Comparison of ENCODE assay signal across 32 cellular contexts in the genomic region with DNA sequence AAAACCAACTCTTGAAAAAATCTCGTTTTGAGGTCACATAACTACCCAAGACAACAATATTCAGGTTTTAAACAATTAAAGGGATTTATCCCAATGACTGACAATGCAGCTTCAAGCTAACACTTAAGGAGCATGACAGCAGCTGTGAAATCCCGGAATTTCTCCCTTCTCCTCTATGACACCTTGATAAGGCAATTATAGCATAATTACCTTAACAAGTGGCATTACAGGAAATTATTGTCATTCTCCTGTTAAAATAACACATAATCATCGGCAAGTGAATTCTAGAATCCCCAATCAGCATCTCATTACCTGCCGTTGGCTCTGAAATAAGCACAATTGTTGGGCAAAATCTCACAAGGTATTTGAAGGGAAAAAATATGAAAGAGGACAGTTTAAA.
"Had no signal": no experiment of that assay in that cellular context is flagged by ENCODE, and none has a peak within 500 bp of the region (broad histone marks: within the 10 kb centered on the region; RNA-seq: fewer than 3 reads in every experiment).

No MANE protein-coding gene starts in this region.

- H3K27me3 Mint-ChIP-seq: activated CD4-positive, alpha-beta memory T cell treated with anti-CD3 and anti-CD28 coated beads, Interleukin-2, amount 10 ng/mL, durations not matched to agents 7 days and 5 days; activated CD4-positive, alpha-beta T cell treated with anti-CD3 and anti-CD28 coated beads, Interleukin-2, amount 10 ng/mL, durations not matched to agents 7 days and 5 days; effector memory CD8-positive, alpha-beta T cell; T-helper 17 cell had no signal

- ATAC-seq: activated T-cell treated with anti-CD3 and anti-CD28 coated beads, Interleukin-2, amount 50 U/mL, for 72 hours; body of pancreas; effector memory CD8-positive, alpha-beta T cell; foreskin keratinocyte; gastrocnemius medialis; heart left ventricle; T-helper 17 cell had no signal

- H3K4me3 ChIP-seq: body of pancreas, esophagus muscularis mucosa, gastrocnemius medialis, heart left ventricle had no signal

- H3K27me3 ChIP-seq: body of pancreas, foreskin keratinocyte, gastrocnemius medialis had no signal

- H3K27ac Mint-ChIP-seq: activated CD4-positive, alpha-beta memory T cell treated with anti-CD3 and anti-CD28 coated beads, Interleukin-2, amount 10 ng/mL, durations not matched to agents 7 days and 5 days; activated CD4-positive, alpha-beta T cell treated with anti-CD3 and anti-CD28 coated beads, Interleukin-2, amount 10 ng/mL, durations not matched to agents 7 days and 5 days; activated naive CD8-positive, alpha-beta T cell; activated T-cell treated with anti-CD3 and anti-CD28 coated beads, Interleukin-2, amount 50 U/mL, for 24 hours; activated T-cell treated with anti-CD3 and anti-CD28 coated beads, Interleukin-2, amount 50 U/mL, for 72 hours; effector memory CD8-positive, alpha-beta T cell; T-helper 17 cell; T-helper 2 cell treated with Interferon-gamma antibody and Interleukin-4, amounts not matched to agents 5 μg/mL and 100 μg/mL, for 36 hours had no signal

- H3K27ac ChIP-seq: body of pancreas, esophagus muscularis mucosa, foreskin keratinocyte, gastrocnemius medialis, heart left ventricle had no signal

- DNase-seq: activated CD4-positive, alpha-beta memory T cell treated with anti-CD3 and anti-CD28 coated beads, Interleukin-2, amount 10 ng/mL, durations not matched to agents 7 days and 5 days; activated CD4-positive, alpha-beta T cell treated with anti-CD3 and anti-CD28 coated beads for 4 hours; activated CD4-positive, alpha-beta T cell treated with anti-CD3 and anti-CD28 coated beads, Interleukin-2, amount 10 ng/mL, durations not matched to agents 7 days and 5 days; activated CD4-positive, alpha-beta T cell treated with anti-CD3 and anti-CD28 coated beads, Interleukin-2, amount 50 U/mL, for 4 hours; activated CD4-positive, CD25-positive, alpha-beta regulatory T cell; activated CD4-positive, CD25-positive, alpha-beta regulatory T cell treated with anti-CD3 and anti-CD28 coated beads, Interleukin-2, amount 50 U/mL, for 72 hours; activated CD8-positive, alpha-beta memory T cell treated with anti-CD3 and anti-CD28 coated beads, Interleukin-2, amount 50 U/mL, for 48 hours; activated effector memory CD4-positive, alpha-beta T cell treated with Interleukin-2 at 50 U/mL for 16 hours; activated gamma-delta T cell treated with Interleukin-2 at 50 U/mL for 16 hours; activated naive CD4-positive, alpha-beta T cell treated with anti-CD3 and anti-CD28 coated beads, Interleukin-2, amount 50 U/mL, for 16 hours; activated naive CD4-positive, alpha-beta T cell treated with Interleukin-2 at 50 U/mL for 16 hours; activated T-cell treated with anti-CD3 and anti-CD28 coated beads for 4 hours; activated T-cell treated with anti-CD3 and anti-CD28 coated beads, Interleukin-2, amount 50 U/mL, for 24 hours; activated T-cell treated with anti-CD3 and anti-CD28 coated beads, Interleukin-2, amount 50 U/mL, for 72 hours; amygdala; aorta; body of pancreas; caudate nucleus; cortex of kidney; dermis blood vessel endothelial cell; effector CD4-positive, alpha-beta T cell; effector memory CD8-positive, alpha-beta T cell; erythroblast; foreskin keratinocyte; gastrocnemius medialis; glutamatergic neuron; heart left ventricle; T-helper 17 cell; T1000 had no signal

- H3K36me3 Mint-ChIP-seq: activated naive CD8-positive, alpha-beta T cell had no signal

- H3K9me3 ChIP-seq: body of pancreas, gastrocnemius medialis had no signal

- H3K4me1 Mint-ChIP-seq: activated CD4-positive, alpha-beta memory T cell treated with anti-CD3 and anti-CD28 coated beads, Interleukin-2, amount 10 ng/mL, durations not matched to agents 7 days and 5 days; activated CD4-positive, alpha-beta T cell treated with anti-CD3 and anti-CD28 coated beads, Interleukin-2, amount 10 ng/mL, durations not matched to agents 7 days and 5 days; T-helper 17 cell had no signal

- H3K4me1 ChIP-seq: body of pancreas, esophagus muscularis mucosa, foreskin keratinocyte, gastrocnemius medialis, heart left ventricle had no signal

- H3K9me3 Mint-ChIP-seq: activated CD4-positive, alpha-beta memory T cell treated with anti-CD3 and anti-CD28 coated beads, Interleukin-2, amount 10 ng/mL, durations not matched to agents 7 days and 5 days; activated CD4-positive, alpha-beta T cell treated with anti-CD3 and anti-CD28 coated beads, Interleukin-2, amount 10 ng/mL, durations not matched to agents 7 days and 5 days; activated T-cell treated with anti-CD3 and anti-CD28 coated beads, Interleukin-2, amount 50 U/mL, for 24 hours; activated T-cell treated with anti-CD3 and anti-CD28 coated beads, Interleukin-2, amount 50 U/mL, for 72 hours; effector memory CD8-positive, alpha-beta T cell; T-helper 2 cell treated with Interferon-gamma antibody and Interleukin-4, amounts not matched to agents 5 μg/mL and 100 μg/mL, for 36 hours had no signal

- H3K36me3 ChIP-seq: esophagus muscularis mucosa, gastrocnemius medialis, heart left ventricle had no signal

- H3K4me3 Mint-ChIP-seq: activated CD4-positive, alpha-beta memory T cell treated with anti-CD3 and anti-CD28 coated beads, Interleukin-2, amount 10 ng/mL, durations not matched to agents 7 days and 5 days; activated CD4-positive, alpha-beta T cell treated with anti-CD3 and anti-CD28 coated beads, Interleukin-2, amount 10 ng/mL, durations not matched to agents 7 days and 5 days; activated naive CD8-positive, alpha-beta T cell; activated T-cell treated with anti-CD3 and anti-CD28 coated beads, Interleukin-2, amount 50 U/mL, for 24 hours; activated T-cell treated with anti-CD3 and anti-CD28 coated beads, Interleukin-2, amount 50 U/mL, for 72 hours; effector memory CD8-positive, alpha-beta T cell; T-helper 17 cell; T-helper 2 cell treated with Interferon-gamma antibody and Interleukin-4, amounts not matched to agents 5 μg/mL and 100 μg/mL, for 36 hours had no signal
